In the genomic region with DNA sequence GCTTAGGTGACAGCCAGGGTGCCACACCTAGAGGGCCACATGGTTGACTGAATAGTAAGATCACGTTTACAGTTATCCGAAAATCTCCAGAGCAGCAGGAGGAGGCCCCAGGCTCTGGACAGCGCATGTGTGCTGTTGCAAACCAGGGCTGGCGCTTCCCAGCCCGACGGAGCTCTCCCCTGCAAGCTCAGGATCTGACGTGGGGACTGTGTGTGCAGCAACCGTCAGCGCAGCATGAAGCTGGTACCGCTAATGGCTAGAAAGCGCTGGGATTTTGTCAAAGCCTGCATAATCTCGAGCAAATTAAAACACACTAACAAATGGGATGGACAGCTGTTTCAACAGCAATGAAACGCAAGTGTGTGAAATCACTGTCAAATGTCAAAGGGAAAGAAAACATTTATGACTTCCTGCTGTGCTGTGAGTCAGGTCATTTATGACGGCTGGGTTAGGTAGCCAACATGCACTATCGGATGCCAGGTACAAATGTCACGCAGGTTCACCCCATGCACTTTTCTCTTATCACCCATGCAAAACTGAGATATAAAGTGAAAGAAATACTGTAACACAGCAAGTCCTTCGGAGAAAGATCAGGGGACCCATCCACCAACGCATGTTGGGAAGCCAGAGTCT, we compare ENCODE assay signal across 10 cellular contexts. TPM values are rescaled to one million over a fixed set of nuclear protein-coding genes. Genes with fewer than 3 reads are reported as not detected.
A peak's percentile ranks its signal among the peaks of the same experiment; 100 is the strongest.
DNase-seq lines count a peak whose midpoint lies in the region; ATAC-seq and TF ChIP-seq lines count a peak whose summit lies in the region.
"Had no signal": no experiment of that assay in that cellular context is flagged by ENCODE, and none has a peak within 500 bp of the region (broad histone marks: within the 10 kb centered on the region; RNA-seq: fewer than 3 reads in every experiment).

No MANE protein-coding gene starts in this region.

- peaks cover 24% of the 10 kb centered on the region for H3K36me3 Mint-ChIP-seq in CD4-positive, CD25-positive, alpha-beta regulatory T cell
- peaks cover 0 to 53% (median 7%) of the 10 kb centered on the region in 3 donors for H3K36me3 Mint-ChIP-seq in naive thymus-derived CD8-positive, alpha-beta T cell

- H3K27me3 ChIP-seq in CD4-positive, CD25-positive, alpha-beta regulatory T cell (ENCODE audit: control insufficient read depth, insufficient read depth, low read length): no peaks in the 10 kb centered on the region
- no peaks in the 10 kb centered on the region for H3K27me3 ChIP-seq in brain microvascular endothelial cell (replicated peaks)

- no peak for ATAC-seq in CD4-positive, CD25-positive, alpha-beta regulatory T cell (ENCODE audit: low read depth in 2 of 2)
- ATAC-seq in naive thymus-derived CD8-positive, alpha-beta T cell: no peak
- no peak for ATAC-seq in GM21529 (IDR thresholded peaks at IDR 0.05; ENCODE audit: unreplicated experiment)
- no peak for ATAC-seq in HG03460 (IDR thresholded peaks at IDR 0.05; ENCODE audit: unreplicated experiment)

- peaks cover 41% of the 10 kb centered on the region for H3K36me3 ChIP-seq in CD4-positive, CD25-positive, alpha-beta regulatory T cell (ENCODE audit: control insufficient read depth, insufficient read depth, low read length)
- H3K36me3 ChIP-seq in brain microvascular endothelial cell (replicated peaks): peaks cover 84% of the 10 kb centered on the region

- in situ Hi-C loops in brain microvascular endothelial cell (cut with HindIII; ENCODE audit: low pct_ligation_motif_present, low sequenced_read_pairs): no loop called here

- POLR2A ChIA-PET in naive thymus-derived CD8-positive, alpha-beta T cell (lab: Charles Lee): interaction anchor here (1.8 to 9.6 kb wide), 4 partner anchors 8 to 19 kb away, joined by 5 to 106 read pairs (median 12); a partner anchor contains a TSS

- no peaks in the 10 kb centered on the region for H3K27me3 Mint-ChIP-seq in CD4-positive, CD25-positive, alpha-beta regulatory T cell
- H3K27me3 Mint-ChIP-seq in naive thymus-derived CD8-positive, alpha-beta T cell: no peaks in the 10 kb centered on the region

- DNase-seq in CD4-positive, CD25-positive, alpha-beta regulatory T cell: peak in 1 of 3 donors; percentile 45
- peak; percentile 88 for DNase-seq in NCI-H146 (lab: John Stamatoyannopoulos, UW)
- DNase-seq in brain microvascular endothelial cell: no peak
- no peak for DNase-seq in naive thymus-derived CD8-positive, alpha-beta T cell
- no peak for DNase-seq in HK-2 (ENCODE audit: unreplicated experiment)
- no peak for DNase-seq in SKM-1 (lab: John Stamatoyannopoulos, UW; ENCODE audit: unreplicated experiment)
- DNase-seq: DND-41, Kasumi-1 had no signal

- no peak for TF ChIP-seq CTCF in brain microvascular endothelial cell (IDR thresholded peaks at IDR 0.05; ENCODE audit: low read depth, low read length, missing control alignments)

- H3K9me3 Mint-ChIP-seq in CD4-positive, CD25-positive, alpha-beta regulatory T cell: no peaks in the 10 kb centered on the region
- H3K9me3 Mint-ChIP-seq in naive thymus-derived CD8-positive, alpha-beta T cell: no peaks in the 10 kb centered on the region

- peaks cover 66% of the 10 kb centered on the region for H3K4me1 ChIP-seq in CD4-positive, CD25-positive, alpha-beta regulatory T cell (ENCODE audit: control insufficient read depth, insufficient read depth, low read length, poor library complexity, severe bottlenecking)

- H3K4me3 Mint-ChIP-seq in CD4-positive, CD25-positive, alpha-beta regulatory T cell: peak overlapping the region; percentile 77 to 89 (median 88)
- peak overlapping the region; percentile 20 to 89 (median 81) for H3K4me3 Mint-ChIP-seq in naive thymus-derived CD8-positive, alpha-beta T cell

- peak overlapping the region; percentile 81 for H3K4me3 ChIP-seq in CD4-positive, CD25-positive, alpha-beta regulatory T cell (ENCODE audit: low read depth, low read length)
- H3K4me3 ChIP-seq in brain microvascular endothelial cell (ENCODE audit: low read depth, low read length): no peak overlapping the region

- peak overlapping the region; percentile 92 to 98 (median 96) for H3K27ac Mint-ChIP-seq in CD4-positive, CD25-positive, alpha-beta regulatory T cell
- H3K27ac Mint-ChIP-seq in naive thymus-derived CD8-positive, alpha-beta T cell: peak overlapping the region; percentile 83 to 99 (median 96)

- peaks cover 14 to 72% (median 50%) of the 10 kb centered on the region in 4 donors for H3K4me1 Mint-ChIP-seq in CD4-positive, CD25-positive, alpha-beta regulatory T cell
- H3K4me1 Mint-ChIP-seq in naive thymus-derived CD8-positive, alpha-beta T cell: peaks cover 41 to 91% (median 69%) of the 10 kb centered on the region in 4 donors

- no peaks in the 10 kb centered on the region for H3K9me3 ChIP-seq in CD4-positive, CD25-positive, alpha-beta regulatory T cell (ENCODE audit: control insufficient read depth in 2 of 2, low read length in 2 of 2)

- peak overlapping the region; percentile 95 for H3K27ac ChIP-seq in CD4-positive, CD25-positive, alpha-beta regulatory T cell (ENCODE audit: insufficient read depth, low read length, poor library complexity, severe bottlenecking)
- H3K27ac ChIP-seq in brain microvascular endothelial cell: peak overlapping the region; percentile 26

RNA-seq across cellular contexts. Expression of a gene that starts 7.5 kb away (rescaled TPM):
- 132 TPM for total RNA-seq in CD4-positive, CD25-positive, alpha-beta regulatory T cell
- polyA plus RNA-seq in CD4-positive, CD25-positive, alpha-beta regulatory T cell: 100 to 1,000 TPM; 189 to 227 (median 212) TPM
- total RNA-seq in naive thymus-derived CD8-positive, alpha-beta T cell: 10 to 100 TPM; 68.7 to 70.0 TPM
- polyA plus RNA-seq in naive thymus-derived CD8-positive, alpha-beta T cell: 100 to 1,000 TPM; 107 to 146 (median 122) TPM

RNA-seq across cellular contexts. Expression of a gene that starts 7.8 kb away (rescaled TPM):
- total RNA-seq in CD4-positive, CD25-positive, alpha-beta regulatory T cell: 0.86 TPM
- under 1 TPM; 0.09 to 0.28 (median 0.15) TPM for polyA plus RNA-seq in CD4-positive, CD25-positive, alpha-beta regulatory T cell
- 1 to 10 TPM; 1.2 to 1.3 TPM for total RNA-seq in naive thymus-derived CD8-positive, alpha-beta T cell
- 1 to 10 TPM in 1 of 3 donors, under 1 TPM in 1, not detected in 1; 0.35 to 2.3 TPM for polyA plus RNA-seq in naive thymus-derived CD8-positive, alpha-beta T cell

RNA-seq across cellular contexts. Expression of a gene that starts 12.0 kb away (rescaled TPM):
- total RNA-seq in CD4-positive, CD25-positive, alpha-beta regulatory T cell: 24.3 TPM
- polyA plus RNA-seq in CD4-positive, CD25-positive, alpha-beta regulatory T cell: 10 to 100 TPM; 34.5 to 47.1 (median 37.0) TPM
- total RNA-seq in naive thymus-derived CD8-positive, alpha-beta T cell: 10 to 100 TPM; 22.8 to 24.7 TPM
- 10 to 100 TPM; 39.8 to 52.0 (median 49.9) TPM for polyA plus RNA-seq in naive thymus-derived CD8-positive, alpha-beta T cell

RNA-seq across cellular contexts. Expression of a gene that starts 12.1 kb away (rescaled TPM):
- total RNA-seq in CD4-positive, CD25-positive, alpha-beta regulatory T cell: 41.8 TPM
- 100 to 1,000 TPM; 114 to 120 (median 115) TPM for polyA plus RNA-seq in CD4-positive, CD25-positive, alpha-beta regulatory T cell
- total RNA-seq in naive thymus-derived CD8-positive, alpha-beta T cell: 10 to 100 TPM; 58.7 to 59.5 TPM
- 100 to 1,000 TPM in 2 of 3 donors, 10 to 100 TPM in 1; 90.6 to 119 (median 112) TPM for polyA plus RNA-seq in naive thymus-derived CD8-positive, alpha-beta T cell

RNA-seq across cellular contexts. Expression of a gene that starts 20.3 kb away (rescaled TPM):
- 1,813 TPM for total RNA-seq in CD4-positive, CD25-positive, alpha-beta regulatory T cell
- 1,000 to 10,000 TPM in 2 of 4 donors, 100 to 1,000 TPM in 2; 747 to 1,102 (median 951) TPM for polyA plus RNA-seq in CD4-positive, CD25-positive, alpha-beta regulatory T cell
- 1,000 to 10,000 TPM; 2,300 to 2,355 TPM for total RNA-seq in naive thymus-derived CD8-positive, alpha-beta T cell
- polyA plus RNA-seq in naive thymus-derived CD8-positive, alpha-beta T cell: 1,000 to 10,000 TPM; 1,183 to 1,387 (median 1,313) TPM
